27 cellular contexts compared by ENCODE assay signal in genomic region chr4:86160423-86160822, GRCh38.
"Had no signal": no experiment of that assay in that cellular context is flagged by ENCODE, and none has a peak within 500 bp of the region (broad histone marks: within the 10 kb centered on the region; RNA-seq: fewer than 3 reads in every experiment).

No MANE protein-coding gene starts in this region.

- H3K9me3 Mint-ChIP-seq: activated CD4-positive, alpha-beta memory T cell treated with anti-CD3 and anti-CD28 coated beads for 36 hours; activated CD4-positive, alpha-beta T cell treated with anti-CD3 and anti-CD28 coated beads, Interleukin-2, amount 10 ng/mL, durations not matched to agents 7 days and 5 days; activated naive CD4-positive, alpha-beta T cell treated with anti-CD3 and anti-CD28 coated beads, Interleukin-2, amount 50 U/mL, for 72 hours; activated naive CD8-positive, alpha-beta T cell treated with anti-CD3 and anti-CD28 coated beads, Interleukin-2, amount 50 U/mL, for 24 hours; activated T-cell treated with anti-CD3 and anti-CD28 coated beads, Interleukin-2, amount 50 U/mL, for 4 hours had no signal

- H3K36me3 ChIP-seq: Peyer's patch, SJCRH30 had no signal

- ATAC-seq: activated naive CD4-positive, alpha-beta T cell treated with anti-CD3 and anti-CD28 coated beads, Interleukin-2, amount 50 U/mL, for 72 hours; activated naive CD8-positive, alpha-beta T cell treated with anti-CD3 and anti-CD28 coated beads, Interleukin-2, amount 50 U/mL, for 24 hours; activated T-cell treated with anti-CD3 and anti-CD28 coated beads, Interleukin-2, amount 50 U/mL, for 4 hours; K562 had no signal

- H3K4me3 ChIP-seq: K562, Peyer's patch, SJCRH30 had no signal

- H3K4me1 ChIP-seq: Peyer's patch had no signal

- H3K27me3 Mint-ChIP-seq: activated CD4-positive, alpha-beta memory T cell treated with anti-CD3 and anti-CD28 coated beads for 36 hours; activated naive CD8-positive, alpha-beta T cell treated with anti-CD3 and anti-CD28 coated beads, Interleukin-2, amount 50 U/mL, for 24 hours had no signal

- H3K27me3 ChIP-seq: Peyer's patch, SJCRH30 had no signal

- DNase-seq: activated CD4-positive, alpha-beta memory T cell treated with anti-CD3 and anti-CD28 coated beads for 36 hours; activated CD4-positive, alpha-beta T cell treated with anti-CD3 and anti-CD28 coated beads, Interleukin-2, amount 10 ng/mL, durations not matched to agents 7 days and 5 days; activated CD4-positive, CD25-positive, alpha-beta regulatory T cell; activated CD8-positive, alpha-beta memory T cell treated with anti-CD3 and anti-CD28 coated beads for 24 hours; activated effector memory CD4-positive, alpha-beta T cell treated with anti-CD3 and anti-CD28 coated beads, Interleukin-2, amount 50 U/mL, for 16 hours; activated naive CD4-positive, alpha-beta T cell treated with Interleukin-2 at 50 U/mL for 16 hours; activated naive CD8-positive, alpha-beta T cell treated with anti-CD3 and anti-CD28 coated beads, Interleukin-2, amount 50 U/mL, for 24 hours; activated T-cell treated with anti-CD3 and anti-CD28 coated beads, Interleukin-2, amount 50 U/mL, for 4 hours; aorta; caudate nucleus; Karpas-422; NCI-H1048; NCI-H1930; NCI-H2171 treated with DMSO at 0.1 percent for 48 hours; NCI-H226; NCI-H510A; NCI-H526 treated with DMSO at 0.1 percent for 48 hours; NK-92 treated with Interleukin-12 subunit alpha and Interleukin-12 subunit beta, amount 100 ng/mL, for 24 hours; Peyer's patch; Right ventricle myocardium superior; SJCRH30; SK-N-SH; T-helper 1 cell had no signal

- H3K27ac ChIP-seq: Peyer's patch, RWPE1, SJCRH30, VCaP had no signal

- H3K4me3 Mint-ChIP-seq: activated CD4-positive, alpha-beta memory T cell treated with anti-CD3 and anti-CD28 coated beads for 36 hours; activated CD4-positive, alpha-beta T cell treated with anti-CD3 and anti-CD28 coated beads, Interleukin-2, amount 10 ng/mL, durations not matched to agents 7 days and 5 days; activated naive CD8-positive, alpha-beta T cell treated with anti-CD3 and anti-CD28 coated beads, Interleukin-2, amount 50 U/mL, for 24 hours; activated T-cell treated with anti-CD3 and anti-CD28 coated beads, Interleukin-2, amount 50 U/mL, for 4 hours had no signal

- H3K27ac Mint-ChIP-seq: activated CD4-positive, alpha-beta memory T cell treated with anti-CD3 and anti-CD28 coated beads for 36 hours; activated CD4-positive, alpha-beta T cell treated with anti-CD3 and anti-CD28 coated beads, Interleukin-2, amount 10 ng/mL, durations not matched to agents 7 days and 5 days; activated naive CD4-positive, alpha-beta T cell treated with anti-CD3 and anti-CD28 coated beads, Interleukin-2, amount 50 U/mL, for 72 hours; activated naive CD8-positive, alpha-beta T cell treated with anti-CD3 and anti-CD28 coated beads, Interleukin-2, amount 50 U/mL, for 24 hours had no signal

- H3K4me1 Mint-ChIP-seq: activated CD4-positive, alpha-beta T cell treated with anti-CD3 and anti-CD28 coated beads, Interleukin-2, amount 10 ng/mL, durations not matched to agents 7 days and 5 days; activated naive CD8-positive, alpha-beta T cell treated with anti-CD3 and anti-CD28 coated beads, Interleukin-2, amount 50 U/mL, for 24 hours had no signal

- H3K9ac ChIP-seq: SK-N-SH had no signal

- H3K9me3 ChIP-seq: Peyer's patch, SJCRH30, SK-N-SH had no signal

- H3K36me3 Mint-ChIP-seq: activated CD4-positive, alpha-beta memory T cell treated with anti-CD3 and anti-CD28 coated beads for 36 hours; activated naive CD4-positive, alpha-beta T cell treated with anti-CD3 and anti-CD28 coated beads, Interleukin-2, amount 50 U/mL, for 72 hours had no signal
